13 cellular contexts compared by ENCODE assay signal in the genomic region with DNA sequence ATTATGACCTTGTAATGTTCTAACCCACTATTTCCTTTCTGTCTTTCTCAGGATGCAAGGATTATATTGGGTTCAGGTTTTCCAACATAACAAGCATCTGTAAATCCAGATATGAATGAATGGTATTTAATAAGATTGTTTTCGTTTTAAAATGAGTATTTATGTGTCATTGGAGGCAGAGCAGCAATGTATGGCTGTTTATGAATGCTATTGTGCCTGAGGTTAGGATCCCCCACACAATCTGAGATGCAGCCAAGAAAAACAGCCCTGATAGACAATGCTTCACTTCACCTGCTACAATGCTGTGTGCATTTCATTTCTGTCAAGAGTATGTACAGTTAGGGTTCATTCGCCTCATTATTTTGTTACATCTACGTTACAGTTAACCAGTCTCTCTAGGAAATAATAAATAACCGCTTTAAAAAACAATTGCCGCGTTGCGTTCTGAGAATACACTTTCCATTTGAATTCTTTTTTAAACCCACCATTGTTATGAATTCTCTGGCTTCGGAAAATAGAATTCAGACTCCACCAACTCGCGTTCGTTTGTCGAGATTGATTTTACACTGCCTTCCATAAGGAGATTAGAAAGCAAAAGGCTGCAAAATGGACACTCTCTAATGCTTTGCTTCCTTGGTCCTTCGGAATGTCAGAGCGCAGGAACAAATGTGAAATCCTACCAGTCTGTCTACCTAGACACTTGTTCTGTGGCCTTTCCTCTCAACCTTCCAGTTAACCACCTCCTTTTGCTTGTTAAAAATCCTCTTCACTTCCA. TPM values are rescaled to one million over a fixed set of nuclear protein-coding genes. Genes with fewer than 3 reads are reported as not detected.
DNase-seq lines count a peak whose midpoint lies in the region; ATAC-seq and TF ChIP-seq lines count a peak whose summit lies in the region.
"Had no signal": no experiment of that assay in that cellular context is flagged by ENCODE, and none has a peak within 500 bp of the region (broad histone marks: within the 10 kb centered on the region; RNA-seq: fewer than 3 reads in every experiment).

No MANE protein-coding gene starts in this region.

- H3K14ac ChIP-seq in IMR-90 (replicated peaks; ENCODE audit: low read depth, low read length), result no peak overlapping the region

- H3K56ac ChIP-seq in IMR-90 (ENCODE audit: extremely low read depth, insufficient read depth, low read length), result no peak overlapping the region

- H3K9me1 ChIP-seq in IMR-90 (ENCODE audit: insufficient read depth, low read length), result no peaks in the 10 kb centered on the region

- no peak overlapping the region for H4K5ac ChIP-seq in IMR-90 (ENCODE audit: low read depth, low read length)

- H2AK5ac ChIP-seq in IMR-90 (ENCODE audit: low read depth, low read length), result no peak overlapping the region

- no peaks in the 10 kb centered on the region for H3K79me1 ChIP-seq in IMR-90 (ENCODE audit: low read depth in 1 of 2, low read length in 2 of 2)

- H3K18ac ChIP-seq in IMR-90 (ENCODE audit: low read depth, low read length), result no peak overlapping the region

- dilution Hi-C loops in IMR-90 (cut with HindIII; ENCODE audit: low sequenced_read_pairs, unreplicated experiment), result no loop called here

- DNase-seq in IMR-90 (no peak), SK-MEL-5 (ENCODE audit: low read depth, low spot score) (peak; percentile 86), left kidney (ENCODE audit: low read depth, low spot score) (peak; percentile 22), pons (ENCODE audit: low spot score) (no peak), prostate gland (ENCODE audit: low spot score) (no peak), NCI-H2171 treated with DMSO at 0.1 percent for 48 hours (lab: John Stamatoyannopoulos, UW) (no peak)
- DNase-seq: occipital lobe; stimulated activated naive CD8-positive, alpha-beta T cell treated with anti-CD3 and anti-CD28 coated beads, Interleukin-15, amount 100 ng/mL, for 72 hours had no signal

- no peak overlapping the region for H2BK120ac ChIP-seq in IMR-90 (ENCODE audit: low read depth, low read length)

- intact Hi-C loops in IMR-90 (cut with micrococcal nuclease), result no loop called here
- intact Hi-C loops in prostate gland (cut with DNase I), result no loop called here

- H3K4ac ChIP-seq in IMR-90 (ENCODE audit: low read depth, low read length), result no peak overlapping the region

- no peaks in the 10 kb centered on the region for H3F3A ChIP-seq in DOHH2 (ENCODE audit: control insufficient read depth, insufficient read depth)

- H3K9me2 ChIP-seq in DOHH2 (replicated peaks; ENCODE audit: control insufficient read depth, low read length), result no peaks in the 10 kb centered on the region

- TF ChIP-seq RAD21 in IMR-90 (IDR thresholded peaks at IDR 0.05; ENCODE audit: low read length), result no peak

- H3K9ac ChIP-seq in IMR-90 (ENCODE audit: low read depth, low read length), result no peak overlapping the region

- CTCF ChIA-PET in IMR-90 (lab: Yijun Ruan, JAX), result no interaction called here

- H2BK20ac ChIP-seq in IMR-90 (ENCODE audit: low read depth, low read length), result no peak overlapping the region

- TF ChIP-seq CTCF in DOHH2 (IDR thresholded peaks at IDR 0.05; ENCODE audit: low read depth, low read length, poor library complexity, severe bottlenecking) (no peak), IMR-90 (conservative IDR thresholded peaks at IDR 0.05; ENCODE audit: low read depth, low read length) (no peak), prostate gland (IDR thresholded peaks at IDR 0.05) (no peak)

- WGBS in IMR-90 (ENCODE audit: extremely low coverage in 2 of 2, insufficient read length in 1 of 2), 2 experiments, result 60% methylated on average over 2 of the region's 14 CpGs; no CpG with 5 or more reads in 1 of the 2 experiments
- WGBS in prostate gland, result 49% methylated on average over 14 of the region's 14 CpGs

- TF ChIP-seq POLR2A in IMR-90 (IDR thresholded peaks at IDR 0.05; ENCODE audit: low read depth, low read length) (no peak), prostate gland (IDR thresholded peaks at IDR 0.05) (no peak)

- H2BK15ac ChIP-seq in IMR-90 (ENCODE audit: low read depth, low read length), result no peak overlapping the region

- no peak overlapping the region for H4K91ac ChIP-seq in IMR-90 (ENCODE audit: insufficient read depth, low read depth, low read length)

- no TSS peak for BruUV-seq in IMR-90 (replicated peaks; lab: Mats Ljungman, UMichigan)

- H3K4me1 ChIP-seq in DOHH2 (ENCODE audit: control insufficient read depth, low read length), result peaks cover 4% of the 10 kb centered on the region; the same call in 1 of the 2 replicates
- H3K4me1 ChIP-seq in IMR-90 (ENCODE audit: control insufficient read depth, insufficient read depth, low read length), result no peaks in the 10 kb centered on the region
- H3K4me1 ChIP-seq in prostate gland (replicated peaks), result no peaks in the 10 kb centered on the region

- H3K9me3 ChIP-seq in DOHH2 (ENCODE audit: control insufficient read depth, insufficient read depth, low read length), result no peaks in the 10 kb centered on the region
- peaks cover 5% of the 10 kb centered on the region for H3K9me3 ChIP-seq in IMR-90 (ENCODE audit: control insufficient read depth, insufficient read depth, low read length)
- no peaks in the 10 kb centered on the region for H3K9me3 ChIP-seq in prostate gland

- H2AFZ ChIP-seq in IMR-90 (replicated peaks; ENCODE audit: low read length, poor library complexity), result no peak overlapping the region

- H2AK9ac ChIP-seq in IMR-90 (replicated peaks; ENCODE audit: low read depth, low read length, poor library complexity), result no peak overlapping the region

- in situ Hi-C loops in IMR-90 (cut with MboI; ENCODE audit: low sequenced_read_pairs), result no loop called here
- in situ Hi-C loops in SK-MEL-5 (cut with HindIII; ENCODE audit: low pct_unique_long_range_greater_than_20kb, low sequenced_read_pairs), result no loop called here

- H3K4me2 ChIP-seq in DOHH2 (ENCODE audit: low read length) (peak overlapping the region; percentile 33), IMR-90 (ENCODE audit: low read depth, low read length) (peak overlapping the region; percentile 62; the same call in 1 of the 2 replicates)

- H3K27me3 ChIP-seq in DOHH2 (ENCODE audit: control insufficient read depth, low read length) (peaks cover 33% of the 10 kb centered on the region), IMR-90 (ENCODE audit: control insufficient read depth, insufficient read depth, low read length) (peaks cover 52% of the 10 kb centered on the region), prostate gland (replicated peaks; ENCODE audit: insufficient read depth) (no peaks in the 10 kb centered on the region)

- H3K36me3 ChIP-seq in DOHH2 (ENCODE audit: control insufficient read depth, low read length) (no peaks in the 10 kb centered on the region), IMR-90 (ENCODE audit: control insufficient read depth, insufficient read depth, low read length) (no peaks in the 10 kb centered on the region), prostate gland (no peaks in the 10 kb centered on the region)

- POLR2A ChIA-PET in IMR-90 (lab: Charles Lee; ENCODE audit: unreplicated experiment), result no interaction called here

- ATAC-seq in IMR-90 (ENCODE audit: low read depth) (no peak), HG03342 (IDR thresholded peaks at IDR 0.05; ENCODE audit: unreplicated experiment) (no peak)
- ATAC-seq: stimulated activated naive CD8-positive, alpha-beta T cell treated with anti-CD3 and anti-CD28 coated beads, Interleukin-15, amount 100 ng/mL, for 72 hours had no signal

- H3K27ac ChIP-seq in DOHH2 (ENCODE audit: low read depth, low read length) (no peak overlapping the region), IMR-90 (ENCODE audit: insufficient read depth, low read length) (no peak overlapping the region), prostate gland (no peak overlapping the region)

- no peak overlapping the region for H4K8ac ChIP-seq in IMR-90 (ENCODE audit: low read depth in 2 of 2, low read length in 2 of 2)

- H3K4me3 ChIP-seq in DOHH2 (ENCODE audit: low read length) (0 out of 2 replicates have a peak overlapping the region, but pooled peaks have one; percentile 22), IMR-90 (ENCODE audit: insufficient read depth, low read depth, low read length) (no peak overlapping the region; the same call in 1 of the 2 replicates), prostate gland (no peak overlapping the region)

- H2BK5ac ChIP-seq in IMR-90 (ENCODE audit: low read depth, low read length, poor library complexity, severe bottlenecking), result no peak overlapping the region

- H4K20me1 ChIP-seq in DOHH2 (ENCODE audit: control insufficient read depth, insufficient read depth, low read depth, low read length), result no peaks in the 10 kb centered on the region
- H4K20me1 ChIP-seq in IMR-90 (ENCODE audit: insufficient read depth, low read length), result no peaks in the 10 kb centered on the region; the same call in 1 of the 2 replicates

- H3K23ac ChIP-seq in IMR-90 (ENCODE audit: low read depth, low read length), result no peak overlapping the region

- H3K79me2 ChIP-seq in DOHH2 (ENCODE audit: control insufficient read depth, low read length), result no peaks in the 10 kb centered on the region

TF ChIP-seq in IMR-90, 13 proteins besides CTCF, POLR2A, EP300 and RAD21 (continues in another document):
- TF ChIP-seq CHD1 (IDR thresholded peaks at IDR 0.05; ENCODE audit: low read depth, low read length) (no peak), MAZ (IDR thresholded peaks at IDR 0.05; ENCODE audit: borderline replicate concordance, low read depth, low read length) (no peak), ELK1 (IDR thresholded peaks at IDR 0.05; ENCODE audit: borderline replicate concordance, low read depth, low read length) (no peak), BHLHE40 (IDR thresholded peaks at IDR 0.05; ENCODE audit: low read depth, low read length) (no peak), MAFK (IDR thresholded peaks at IDR 0.05; ENCODE audit: low read depth, low read length) (no peak), MXI1 (IDR thresholded peaks at IDR 0.05; ENCODE audit: borderline replicate concordance, low read depth, low read length) (no peak), RCOR1 (IDR thresholded peaks at IDR 0.05; ENCODE audit: insufficient replicate concordance, low read length) (no peak)

RNA-seq across cellular contexts. Expression of gene TFAP2A, which starts 19.5 kb away (rescaled TPM):
- 0.72 and 1.1 TPM in 2 replicates for total RNA-seq in IMR-90 (2012; rRNA removed)
- 7.1 and 8.6 TPM in 2 replicates for polyA plus RNA-seq in IMR-90 (2012; rRNA removed)
- polyA plus RNA-seq in IMR-90 (2012; cell fraction: cytosol; rRNA removed), result 5.0 and 6.4 TPM in 2 replicates
- polyA plus RNA-seq in IMR-90 (2012; cell fraction: nucleus; rRNA removed; ENCODE audit: low replicate concordance), result 13.4 and 17.5 TPM in 2 replicates
- total RNA-seq in SK-MEL-5 (2014; rRNA removed; shearing (Covaris generic)), result 24.6 and 38.4 TPM in 2 replicates
- 104 and 135 TPM in 2 replicates for polyA plus RNA-seq in SK-MEL-5 (2015; cell fraction: cytosol; rRNA removed)
- 188 and 226 TPM in 2 replicates for polyA plus RNA-seq in SK-MEL-5 (2015; cell fraction: nucleus; rRNA removed)
- total RNA-seq in prostate gland, result 10 to 100 TPM; 16.0 to 20.4 TPM
- total RNA-seq: activated CD8-positive, alpha-beta memory T cell treated with anti-CD3 and anti-CD28 coated beads for 36 hours; H7; lung microvascular endothelial cell; occipital lobe had no signal

Comparison
In these comparisons a context has a peak if more than half of its experiments do, and no peak if none do; other contexts are left out.
1. DNase-seq: peak in SK-MEL-5 (single experiment) and left kidney (single experiment); none in IMR-90 (single experiment), pons (single experiment), prostate gland (single experiment) and NCI-H2171 treated with DMSO at 0.1 percent for 48 hours (single experiment).